ENCODE assay signal across 1 cellular context in the genomic region with DNA sequence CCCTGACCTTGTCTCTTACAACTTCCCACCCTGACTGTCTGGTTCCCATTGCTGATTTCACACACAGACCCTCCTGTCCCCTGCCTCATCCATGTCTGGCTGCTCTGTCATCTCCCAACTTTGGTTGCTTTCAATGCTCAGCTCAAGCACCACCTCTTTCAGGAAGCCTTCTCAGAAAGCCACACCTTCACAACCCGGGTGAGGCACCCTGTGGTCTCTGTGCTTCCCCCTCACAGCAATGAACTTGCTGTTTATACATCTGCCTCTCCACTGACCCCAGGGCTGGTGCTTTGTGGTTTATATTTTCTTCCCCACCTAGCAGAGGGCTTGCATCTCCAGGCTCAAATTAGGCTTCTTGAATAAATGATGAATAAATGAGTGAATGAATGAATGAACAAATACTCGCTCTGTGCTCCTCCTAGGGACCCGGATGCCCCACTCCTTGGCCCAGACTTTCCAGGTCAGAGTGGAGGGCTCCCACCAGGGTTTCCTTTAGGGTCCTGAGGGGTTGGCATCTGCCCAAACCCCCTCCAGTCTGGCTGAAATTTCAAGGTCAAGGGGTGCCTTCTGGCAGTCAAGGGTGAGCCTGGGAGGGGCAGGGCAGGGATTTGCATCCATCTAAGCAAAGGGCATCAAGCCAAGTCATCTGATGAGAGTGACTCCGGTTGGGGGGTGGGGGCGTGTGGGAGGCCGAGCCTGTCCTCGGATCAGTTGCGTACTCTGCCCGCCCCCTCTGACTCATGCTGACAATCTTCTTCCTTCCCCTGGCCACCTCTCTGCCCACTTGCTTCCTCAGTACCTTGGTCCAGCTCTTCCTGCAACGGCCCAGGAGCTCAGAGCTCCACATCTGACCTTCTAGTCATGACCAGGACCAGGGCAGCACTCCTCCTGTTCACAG.
TF ChIP-seq lines count a peak whose summit lies in the region.

A gene (plus strand): TSS at position 783 of the 898 bp plus-strand sequence. CDS start 79 bp downstream, at position 862.

TF ChIP-seq in IMR-90, 13 proteins besides CTCF, POLR2A, EP300 and RAD21 (continued from another document):
- TF ChIP-seq, protein P1, sequence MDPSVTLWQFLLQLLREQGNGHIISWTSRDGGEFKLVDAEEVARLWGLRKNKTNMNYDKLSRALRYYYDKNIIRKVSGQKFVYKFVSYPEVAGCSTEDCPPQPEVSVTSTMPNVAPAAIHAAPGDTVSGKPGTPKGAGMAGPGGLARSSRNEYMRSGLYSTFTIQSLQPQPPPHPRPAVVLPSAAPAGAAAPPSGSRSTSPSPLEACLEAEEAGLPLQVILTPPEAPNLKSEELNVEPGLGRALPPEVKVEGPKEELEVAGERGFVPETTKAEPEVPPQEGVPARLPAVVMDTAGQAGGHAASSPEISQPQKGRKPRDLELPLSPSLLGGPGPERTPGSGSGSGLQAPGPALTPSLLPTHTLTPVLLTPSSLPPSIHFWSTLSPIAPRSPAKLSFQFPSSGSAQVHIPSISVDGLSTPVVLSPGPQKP (IDR thresholded peaks at IDR 0.05; ENCODE audit: borderline replicate concordance, low read depth, low read length) = no peak
- no peak for TF ChIP-seq SMC3 (IDR thresholded peaks at IDR 0.05; ENCODE audit: low read depth, low read length)
- no peak for TF ChIP-seq RCOR1 (IDR thresholded peaks at IDR 0.05; ENCODE audit: insufficient replicate concordance, low read length)
- TF ChIP-seq CEBPB (IDR thresholded peaks at IDR 0.05; ENCODE audit: low read depth, low read length) = no peak
- no peak for TF ChIP-seq MAFK (IDR thresholded peaks at IDR 0.05; ENCODE audit: low read depth, low read length)
- no peak for TF ChIP-seq FOS (IDR thresholded peaks at IDR 0.05; ENCODE audit: low read depth, low read length)
- TF ChIP-seq CHD1 (IDR thresholded peaks at IDR 0.05; ENCODE audit: low read depth, low read length) = no peak
- TF ChIP-seq NFE2L2 (IDR thresholded peaks at IDR 0.05; ENCODE audit: low read depth, low read length) = no peak
- TF ChIP-seq, protein P2, sequence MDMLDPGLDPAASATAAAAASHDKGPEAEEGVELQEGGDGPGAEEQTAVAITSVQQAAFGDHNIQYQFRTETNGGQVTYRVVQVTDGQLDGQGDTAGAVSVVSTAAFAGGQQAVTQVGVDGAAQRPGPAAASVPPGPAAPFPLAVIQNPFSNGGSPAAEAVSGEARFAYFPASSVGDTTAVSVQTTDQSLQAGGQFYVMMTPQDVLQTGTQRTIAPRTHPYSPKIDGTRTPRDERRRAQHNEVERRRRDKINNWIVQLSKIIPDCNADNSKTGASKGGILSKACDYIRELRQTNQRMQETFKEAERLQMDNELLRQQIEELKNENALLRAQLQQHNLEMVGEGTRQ (IDR thresholded peaks at IDR 0.05; ENCODE audit: low read depth, low read length) = no peak
- TF ChIP-seq RFX5 (IDR thresholded peaks at IDR 0.05; ENCODE audit: low read depth, low read length) = no peak
TF ChIP-seq in IMR-90: peak in this region for 0.
